11 cellular contexts compared by ENCODE assay signal in genomic region chr16:21302454-21302853, GRCh38. TPM values are rescaled to one million over a fixed set of nuclear protein-coding genes. Genes with fewer than 3 reads are reported as not detected.
DNase-seq lines count a peak whose midpoint lies in the region; ATAC-seq and TF ChIP-seq lines count a peak whose summit lies in the region.
"Had no signal": no experiment of that assay in that cellular context is flagged by ENCODE, and none has a peak within 500 bp of the region (broad histone marks: within the 10 kb centered on the region; RNA-seq: fewer than 3 reads in every experiment).

No MANE protein-coding gene starts in this region.

- peak overlapping the region; percentile 57 for H3K9ac ChIP-seq in IMR-90 (ENCODE audit: low read depth, low read length)

- TF ChIP-seq CTCF in IMR-90 (conservative IDR thresholded peaks at IDR 0.05; ENCODE audit: low read depth, low read length) (no peak), brain microvascular endothelial cell (IDR thresholded peaks at IDR 0.05; ENCODE audit: low read depth, low read length, missing control alignments) (no peak)

- CTCF ChIA-PET in IMR-90 (lab: Yijun Ruan, JAX): interaction anchor here (2.0 kb wide), 1 partner anchor 114 kb away, joined by 5 read pairs; no protein-coding TSS in a partner anchor

- no peaks in the 10 kb centered on the region for H3K9me3 Mint-ChIP-seq in naive B cell

- peak overlapping the region; percentile 86 to 98 (median 96) for H3K4me3 Mint-ChIP-seq in naive B cell

- H3K4me2 ChIP-seq in IMR-90 (ENCODE audit: low read depth, low read length): peak overlapping the region; percentile 75

- DNase-seq in DMS53 treated with DMSO at 0.1 percent for 48 hours (lab: John Stamatoyannopoulos, UW; ENCODE audit: unreplicated experiment): peak; percentile 29
- DNase-seq in IMR-90: peak; percentile 3
- DNase-seq in brain microvascular endothelial cell: no peak
- DNase-seq in naive B cell: no peak
- no peak for DNase-seq in AML-193 (lab: John Stamatoyannopoulos, UW)
- no peak for DNase-seq in NCI-H2171 treated with DMSO at 0.1 percent for 48 hours (lab: John Stamatoyannopoulos, UW)
- DNase-seq in NCI-H1694 treated with DMSO at 0.1 percent for 48 hours (lab: John Stamatoyannopoulos, UW): no peak
- DNase-seq: activated gamma-delta T cell treated with Interleukin-2 at 50 U/mL for 16 hours; NCI-H2081 treated with DMSO at 0.1 percent for 48 hours; stimulated activated naive CD4-positive, alpha-beta T cell treated with Interleukin-2 at 50 U/mL for 16 hours had no signal

- intact Hi-C loops in IMR-90 (cut with micrococcal nuclease): loop anchor here (5.0 kb wide), 3 partner anchors 255 to 1375 kb away; partner anchors contain the start of genes ERI2 and REXO5

- TF ChIP-seq RAD21 in IMR-90 (IDR thresholded peaks at IDR 0.05; ENCODE audit: low read length): no peak

- peaks cover 4% of the 10 kb centered on the region in 2 experiments; a peak in 2 of 4 replicates for H3K79me1 ChIP-seq in IMR-90 (ENCODE audit: low read depth in 1 of 2, low read length in 2 of 2)

- no peak overlapping the region for H2BK20ac ChIP-seq in IMR-90 (ENCODE audit: low read depth, low read length)

- no TSS peak for BruUV-seq in IMR-90 (replicated peaks; lab: Mats Ljungman, UMichigan)

- peaks cover 29 to 31% (median 29%) of the 10 kb centered on the region in 3 donors for H3K4me1 Mint-ChIP-seq in naive B cell

- in situ Hi-C loops in IMR-90 (cut with MboI; ENCODE audit: low sequenced_read_pairs): no loop called here
- in situ Hi-C loops in brain microvascular endothelial cell (cut with HindIII; ENCODE audit: low pct_ligation_motif_present, low sequenced_read_pairs): no loop called here

- H3K18ac ChIP-seq in IMR-90 (ENCODE audit: low read depth, low read length): peak overlapping the region; percentile 74; the same call in 1 of the 2 replicates

- H2AFZ ChIP-seq in IMR-90 (replicated peaks; ENCODE audit: low read length, poor library complexity): no peak overlapping the region

- ATAC-seq in IMR-90 (ENCODE audit: low read depth) (no peak), naive B cell (ENCODE audit: low read depth in 2 of 2) (no peak)
- ATAC-seq in activated CD4-positive, CD25-positive, alpha-beta regulatory T cell treated with anti-CD3 and anti-CD28 coated beads, Interleukin-2, amount 50 U/mL, for 24 hours: no peak

- H2BK120ac ChIP-seq in IMR-90 (ENCODE audit: low read depth, low read length): peak overlapping the region; percentile 1; the same call in 1 of the 2 replicates

- H3K27ac ChIP-seq in IMR-90 (ENCODE audit: insufficient read depth, low read length) (peak overlapping the region; percentile 35; the same call in 1 of the 2 replicates), brain microvascular endothelial cell (peak overlapping the region; percentile 89)

- H3K14ac ChIP-seq in IMR-90 (replicated peaks; ENCODE audit: low read depth, low read length): no peak overlapping the region

- H3K4me1 ChIP-seq in IMR-90 (ENCODE audit: control insufficient read depth, insufficient read depth, low read length): peaks cover 5% of the 10 kb centered on the region

- H3K4me3 ChIP-seq in IMR-90 (ENCODE audit: insufficient read depth, low read depth, low read length) (peak overlapping the region; percentile 71; the same call in 1 of the 2 replicates), brain microvascular endothelial cell (ENCODE audit: low read depth, low read length) (peak overlapping the region; percentile 82)

- H3K36me3 Mint-ChIP-seq in naive B cell: no peaks in the 10 kb centered on the region

- dilution Hi-C loops in IMR-90 (cut with HindIII; ENCODE audit: low sequenced_read_pairs, unreplicated experiment): no loop called here

- H3K9me3 ChIP-seq in IMR-90 (ENCODE audit: control insufficient read depth, insufficient read depth, low read length): no peaks in the 10 kb centered on the region

- H2BK5ac ChIP-seq in IMR-90 (ENCODE audit: low read depth, low read length, poor library complexity, severe bottlenecking): peak overlapping the region; percentile 14

- no peaks in the 10 kb centered on the region for H3K27me3 Mint-ChIP-seq in naive B cell

- peak overlapping the region in 3 of 6 donors; percentile 28 to 84 (median 33) for H3K27ac Mint-ChIP-seq in naive B cell

- H4K20me1 ChIP-seq in IMR-90 (ENCODE audit: insufficient read depth, low read length): no peaks in the 10 kb centered on the region

- H4K5ac ChIP-seq in IMR-90 (ENCODE audit: low read depth, low read length): peak overlapping the region; percentile 79

- H2AK5ac ChIP-seq in IMR-90 (ENCODE audit: low read depth, low read length): peak overlapping the region; percentile 0; the same call in 1 of the 2 replicates

- H4K8ac ChIP-seq in IMR-90 (ENCODE audit: low read depth in 2 of 2, low read length in 2 of 2): peak overlapping the region in 1 of 2 experiments; percentile 23; a peak in 2 of 4 replicates

- no peak for TF ChIP-seq POLR2A in IMR-90 (IDR thresholded peaks at IDR 0.05; ENCODE audit: low read depth, low read length)

- H3K9me1 ChIP-seq in IMR-90 (ENCODE audit: insufficient read depth, low read length): no peaks in the 10 kb centered on the region

- no CpG with 5 or more reads among the region's 3 CpGs for WGBS in IMR-90 (ENCODE audit: extremely low coverage in 2 of 2, insufficient read length in 1 of 2), 2 experiments

- no peak overlapping the region; the same call in 1 of the 2 replicates for H3K4ac ChIP-seq in IMR-90 (ENCODE audit: low read depth, low read length)

- H3K27me3 ChIP-seq in IMR-90 (ENCODE audit: control insufficient read depth, insufficient read depth, low read length) (no peaks in the 10 kb centered on the region), brain microvascular endothelial cell (replicated peaks) (no peaks in the 10 kb centered on the region)

- peak overlapping the region; percentile 2; the same call in 1 of the 3 replicates for H2BK15ac ChIP-seq in IMR-90 (ENCODE audit: low read depth, low read length)

- peak overlapping the region; percentile 19; the same call in 1 of the 2 replicates for H3K56ac ChIP-seq in IMR-90 (ENCODE audit: extremely low read depth, insufficient read depth, low read length)

- H2AK9ac ChIP-seq in IMR-90 (replicated peaks; ENCODE audit: low read depth, low read length, poor library complexity): no peak overlapping the region

- H4K91ac ChIP-seq in IMR-90 (ENCODE audit: insufficient read depth, low read depth, low read length): peak overlapping the region; percentile 1; the same call in 1 of the 2 replicates

- H3K36me3 ChIP-seq in IMR-90 (ENCODE audit: control insufficient read depth, insufficient read depth, low read length) (no peaks in the 10 kb centered on the region), brain microvascular endothelial cell (replicated peaks) (no peaks in the 10 kb centered on the region)

- H3K23ac ChIP-seq in IMR-90 (ENCODE audit: low read depth, low read length): 0 out of 2 replicates have a peak overlapping the region, but pooled peaks have one; percentile 7

- POLR2A ChIA-PET in IMR-90 (lab: Charles Lee; ENCODE audit: unreplicated experiment): no interaction called here

TF ChIP-seq in IMR-90, 13 proteins besides CTCF, POLR2A, EP300 and RAD21:
- TF ChIP-seq RCOR1 (IDR thresholded peaks at IDR 0.05; ENCODE audit: insufficient replicate concordance, low read length) (no peak), USF2 (IDR thresholded peaks at IDR 0.05; ENCODE audit: low read depth, low read length) (no peak), MAZ (IDR thresholded peaks at IDR 0.05; ENCODE audit: borderline replicate concordance, low read depth, low read length) (no peak), SMC3 (IDR thresholded peaks at IDR 0.05; ENCODE audit: low read depth, low read length) (no peak), NFE2L2 (IDR thresholded peaks at IDR 0.05; ENCODE audit: low read depth, low read length) (no peak), RFX5 (IDR thresholded peaks at IDR 0.05; ENCODE audit: low read depth, low read length) (no peak), FOS (IDR thresholded peaks at IDR 0.05; ENCODE audit: low read depth, low read length) (no peak), CHD1 (IDR thresholded peaks at IDR 0.05; ENCODE audit: low read depth, low read length) (no peak), BHLHE40 (IDR thresholded peaks at IDR 0.05; ENCODE audit: low read depth, low read length) (no peak), MAFK (IDR thresholded peaks at IDR 0.05; ENCODE audit: low read depth, low read length) (no peak)
- TF ChIP-seq, protein P1, sequence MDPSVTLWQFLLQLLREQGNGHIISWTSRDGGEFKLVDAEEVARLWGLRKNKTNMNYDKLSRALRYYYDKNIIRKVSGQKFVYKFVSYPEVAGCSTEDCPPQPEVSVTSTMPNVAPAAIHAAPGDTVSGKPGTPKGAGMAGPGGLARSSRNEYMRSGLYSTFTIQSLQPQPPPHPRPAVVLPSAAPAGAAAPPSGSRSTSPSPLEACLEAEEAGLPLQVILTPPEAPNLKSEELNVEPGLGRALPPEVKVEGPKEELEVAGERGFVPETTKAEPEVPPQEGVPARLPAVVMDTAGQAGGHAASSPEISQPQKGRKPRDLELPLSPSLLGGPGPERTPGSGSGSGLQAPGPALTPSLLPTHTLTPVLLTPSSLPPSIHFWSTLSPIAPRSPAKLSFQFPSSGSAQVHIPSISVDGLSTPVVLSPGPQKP (IDR thresholded peaks at IDR 0.05; ENCODE audit: borderline replicate concordance, low read depth, low read length): no peak
TF ChIP-seq in IMR-90: peak in this region for 0.

RNA-seq across cellular contexts. Expression of gene CRYM, which starts 24.4 kb away (rescaled TPM):
- not detected in 2 replicates for total RNA-seq in IMR-90 (2012; rRNA removed)
- polyA plus RNA-seq in IMR-90 (2012; rRNA removed) (not detected in 2 replicates), naive B cell (ENCODE audit: low read depth in 6 of 6) (10 to 100 TPM in 1 of 6 donors, 1 to 10 TPM in 5; 2.4 to 13.0 (median 3.4) TPM)
- polyA plus RNA-seq in IMR-90 (2012; cell fraction: cytosol; rRNA removed): 0.09 TPM in 1 of 2 replicates, not detected in the other
- 0.13 and 0.14 TPM in 2 replicates for polyA plus RNA-seq in IMR-90 (2012; cell fraction: nucleus; rRNA removed; ENCODE audit: low replicate concordance)

Comparison
In these comparisons a context has a peak if more than half of its experiments do, and no peak if none do; other contexts are left out.
1. DNase-seq: peak in DMS53 treated with DMSO at 0.1 percent for 48 hours (single experiment) and IMR-90 (single experiment); none in brain microvascular endothelial cell (single experiment), naive B cell (single experiment), AML-193 (0 of 2), NCI-H2171 treated with DMSO at 0.1 percent for 48 hours (single experiment) and NCI-H1694 treated with DMSO at 0.1 percent for 48 hours (single experiment).